ENCODE assay signal across 20 cellular contexts in the genomic region with DNA sequence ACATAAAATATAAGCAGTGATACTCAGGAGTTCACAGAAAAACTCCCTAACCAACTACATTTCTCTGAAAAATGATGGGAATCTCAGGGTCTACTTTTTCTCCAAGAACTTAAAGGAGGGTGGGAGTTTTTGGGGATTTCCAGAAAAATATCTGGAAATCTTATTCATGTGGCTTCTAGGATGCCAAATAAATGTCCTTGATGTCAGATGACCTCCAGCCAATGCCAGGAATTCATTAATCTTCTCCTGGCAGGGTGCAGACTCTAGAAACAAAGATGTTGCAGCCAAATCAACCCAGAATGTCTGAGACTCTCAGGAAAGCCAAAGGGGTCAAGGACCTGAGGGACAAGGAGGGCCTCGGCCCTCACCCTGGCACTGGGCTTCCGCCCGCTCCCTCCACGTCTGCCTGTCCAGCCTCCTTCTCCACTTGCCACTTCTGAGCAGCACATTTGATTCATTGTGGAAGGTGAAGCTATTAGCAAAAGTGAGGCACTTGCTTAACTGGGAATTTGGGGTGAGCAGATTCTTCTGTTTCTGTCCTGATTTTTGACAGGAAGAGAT.
"Had no signal": no experiment of that assay in that cellular context is flagged by ENCODE, and none has a peak within 500 bp of the region (broad histone marks: within the 10 kb centered on the region; RNA-seq: fewer than 3 reads in every experiment).

No MANE protein-coding gene starts in this region.

- H3K9me3 ChIP-seq: ascending aorta, thoracic aorta had no signal

- H3K4me3 Mint-ChIP-seq: activated CD4-positive, alpha-beta memory T cell treated with anti-CD3 and anti-CD28 coated beads, Interleukin-2, amount 10 ng/mL, durations not matched to agents 7 days and 5 days; activated naive CD4-positive, alpha-beta T cell treated with anti-CD3 and anti-CD28 coated beads, Interleukin-2, amount 50 U/mL, for 24 hours; activated T-cell treated with anti-CD3 and anti-CD28 coated beads, Interleukin-2, amount 50 U/mL, for 4 hours; dendritic cell treated with granulocyte-macrophage colony-stimulating factor and Interleukin-4, amounts not matched to agents 40 ng/mL and 50 ng/mL, for 4 days; stimulated activated naive B cell treated with anti-CD40 and anti-IgM and Interleukin-4, amounts not matched to agents 10 μg/mL and 1 μg/mL and 100 μg/mL, for 72 hours; T-cell had no signal

- H3K4me3 ChIP-seq: ascending aorta, hepatocyte, lung, thoracic aorta had no signal

- DNase-seq: activated CD4-positive, alpha-beta memory T cell treated with anti-CD3 and anti-CD28 coated beads, Interleukin-2, amount 10 ng/mL, durations not matched to agents 7 days and 5 days; activated CD4-positive, alpha-beta T cell treated with anti-CD3 and anti-CD28 coated beads for 48 hours; activated CD4-positive, CD25-positive, alpha-beta regulatory T cell; activated effector memory CD4-positive, alpha-beta T cell treated with Interleukin-2 at 50 U/mL for 16 hours; activated T-cell treated with anti-CD3 and anti-CD28 coated beads, Interleukin-2, amount 50 U/mL, for 4 hours; effector CD8-positive, alpha-beta T cell; foreskin keratinocyte; left colon; midbrain; occipital lobe; posterior cingulate gyrus; retina; stimulated activated naive B cell treated with anti-CD40 and anti-IgM and Interleukin-4, amounts not matched to agents 10 μg/mL and 1 μg/mL and 100 μg/mL, for 72 hours; T-cell had no signal

- H3K27me3 ChIP-seq: ascending aorta, foreskin keratinocyte, hepatocyte had no signal

- H3K4me2 ChIP-seq: hepatocyte had no signal

- H3K36me3 Mint-ChIP-seq: T-cell had no signal

- H3K9me3 Mint-ChIP-seq: activated CD4-positive, alpha-beta memory T cell treated with anti-CD3 and anti-CD28 coated beads, Interleukin-2, amount 10 ng/mL, durations not matched to agents 7 days and 5 days; activated naive CD4-positive, alpha-beta T cell treated with anti-CD3 and anti-CD28 coated beads, Interleukin-2, amount 50 U/mL, for 24 hours; activated T-cell treated with anti-CD3 and anti-CD28 coated beads, Interleukin-2, amount 50 U/mL, for 4 hours; dendritic cell treated with granulocyte-macrophage colony-stimulating factor and Interleukin-4, amounts not matched to agents 40 ng/mL and 50 ng/mL, for 4 days; T-cell had no signal

- H2AFZ ChIP-seq: hepatocyte had no signal

- H3K27ac Mint-ChIP-seq: activated CD4-positive, alpha-beta memory T cell treated with anti-CD3 and anti-CD28 coated beads, Interleukin-2, amount 10 ng/mL, durations not matched to agents 7 days and 5 days; activated naive CD4-positive, alpha-beta T cell treated with anti-CD3 and anti-CD28 coated beads, Interleukin-2, amount 50 U/mL, for 24 hours; dendritic cell treated with granulocyte-macrophage colony-stimulating factor and Interleukin-4, amounts not matched to agents 40 ng/mL and 50 ng/mL, for 4 days had no signal

- H3K27me3 Mint-ChIP-seq: activated naive CD4-positive, alpha-beta T cell treated with anti-CD3 and anti-CD28 coated beads, Interleukin-2, amount 50 U/mL, for 24 hours; T-cell had no signal

- H3K36me3 ChIP-seq: ascending aorta, thoracic aorta had no signal

- H3K27ac ChIP-seq: foreskin keratinocyte, hepatocyte, thoracic aorta had no signal

- ATAC-seq: activated T-cell treated with anti-CD3 and anti-CD28 coated beads, Interleukin-2, amount 50 U/mL, for 4 hours; foreskin keratinocyte; left colon; stimulated activated naive B cell treated with anti-CD40 and anti-IgM and Interleukin-4, amounts not matched to agents 10 μg/mL and 1 μg/mL and 100 μg/mL, for 72 hours; T-cell had no signal

- H3K79me2 ChIP-seq: hepatocyte had no signal
